ENCODE assay signal across 2 cellular contexts in genomic region chr4:6563935-6564645, GRCh38.
TF ChIP-seq lines count a peak whose summit lies in the region.

No MANE protein-coding gene starts in this region.

TF ChIP-seq in IMR-90, 13 proteins besides CTCF, POLR2A, EP300 and RAD21:
- no peak for TF ChIP-seq MXI1 (IDR thresholded peaks at IDR 0.05; ENCODE audit: borderline replicate concordance, low read depth, low read length)
- TF ChIP-seq NFE2L2 (IDR thresholded peaks at IDR 0.05; ENCODE audit: low read depth, low read length) = no peak
- TF ChIP-seq MAFK (IDR thresholded peaks at IDR 0.05; ENCODE audit: low read depth, low read length) = no peak
- TF ChIP-seq BHLHE40 (IDR thresholded peaks at IDR 0.05; ENCODE audit: low read depth, low read length) = no peak
- TF ChIP-seq USF2 (IDR thresholded peaks at IDR 0.05; ENCODE audit: low read depth, low read length) = no peak
- no peak for TF ChIP-seq FOS (IDR thresholded peaks at IDR 0.05; ENCODE audit: low read depth, low read length)
- TF ChIP-seq MAZ (IDR thresholded peaks at IDR 0.05; ENCODE audit: borderline replicate concordance, low read depth, low read length) = no peak
- no peak for TF ChIP-seq SMC3 (IDR thresholded peaks at IDR 0.05; ENCODE audit: low read depth, low read length)
- no peak for TF ChIP-seq ELK1 (IDR thresholded peaks at IDR 0.05; ENCODE audit: borderline replicate concordance, low read depth, low read length)
- TF ChIP-seq RFX5 (IDR thresholded peaks at IDR 0.05; ENCODE audit: low read depth, low read length) = no peak
- no peak for TF ChIP-seq CHD1 (IDR thresholded peaks at IDR 0.05; ENCODE audit: low read depth, low read length)
- TF ChIP-seq RCOR1 (IDR thresholded peaks at IDR 0.05; ENCODE audit: insufficient replicate concordance, low read length) = no peak
- no peak for TF ChIP-seq CEBPB (IDR thresholded peaks at IDR 0.05; ENCODE audit: low read depth, low read length)

TF ChIP-seq in H1, 55 proteins besides CTCF, POLR2A, EP300 and RAD21:
- TF ChIP-seq CHD2 (IDR thresholded peaks at IDR 0.05; ENCODE audit: low read length) (no peak), KDM5A (IDR thresholded peaks at IDR 0.05; ENCODE audit: low read length) (no peak), EGR1 (IDR thresholded peaks at IDR 0.05; ENCODE audit: borderline replicate concordance, low read depth, low read length) (no peak), SUZ12 (IDR thresholded peaks at IDR 0.05; ENCODE audit: low read length) (peak; percentile 50), TBP (IDR thresholded peaks at IDR 0.05; ENCODE audit: low read depth, low read length) (no peak), MAX (IDR thresholded peaks at IDR 0.05) (peak; percentile 53; the same call in 1 of the 2 replicates), SIRT6 (IDR thresholded peaks at IDR 0.05; ENCODE audit: low read length) (no peak), BCL11A (IDR thresholded peaks at IDR 0.05; ENCODE audit: low read depth in 2 of 2, low read length in 2 of 2) (no peak), MAFK (IDR thresholded peaks at IDR 0.05; ENCODE audit: low read depth, low read length) (no peak), EZH2 (IDR thresholded peaks at IDR 0.05; ENCODE audit: low read depth, low read length, severe bottlenecking) (peak; percentile 53)
